ENCODE assay signal across 11 cellular contexts in genomic region chr3:14806641-14807263, GRCh38.
DNase-seq lines count a peak whose midpoint lies in the region; ATAC-seq and TF ChIP-seq lines count a peak whose summit lies in the region.
"Had no signal": no experiment of that assay in that cellular context is flagged by ENCODE, and none has a peak within 500 bp of the region (broad histone marks: within the 10 kb centered on the region; RNA-seq: fewer than 3 reads in every experiment).

No MANE protein-coding gene starts in this region.

- H4K20me1 ChIP-seq in MM.1S (ENCODE audit: insufficient read depth, low read length) = no peaks in the 10 kb centered on the region

- H3K36me3 ChIP-seq in MM.1S (replicated peaks; ENCODE audit: insufficient read depth, low read length) = no peaks in the 10 kb centered on the region
- H3K36me3 ChIP-seq: cardiac muscle cell had no signal

- H3K9ac ChIP-seq in MM.1S (ENCODE audit: low read length) = no peak overlapping the region

- H3F3A ChIP-seq in MM.1S (ENCODE audit: insufficient read depth, low read length) = no peaks in the 10 kb centered on the region

- TF ChIP-seq CTCF in choroid plexus epithelial cell (conservative IDR thresholded peaks at IDR 0.05; ENCODE audit: low read depth, low read length) (no peak), MM.1S (IDR thresholded peaks at IDR 0.05; ENCODE audit: low read length) (no peak)

- H3K27me3 ChIP-seq in MM.1S (replicated peaks; ENCODE audit: insufficient read depth, low read length) = peaks cover 39% of the 10 kb centered on the region

- no peak overlapping the region for H3K4me3 Mint-ChIP-seq in activated naive CD4-positive, alpha-beta T cell treated with anti-CD3 and anti-CD28 coated beads, Interleukin-2, amount 10 ng/mL, durations not matched to agents 7 days and 5 days
- H3K4me3 Mint-ChIP-seq in stimulated activated memory B cell treated with anti-CD40 and anti-IgM and Interleukin-4, amounts not matched to agents 10 μg/mL and 1 μg/mL and 100 μg/mL, for 72 hours = no peak overlapping the region

- no peaks in the 10 kb centered on the region for H3K9me2 ChIP-seq in MM.1S (replicated peaks; ENCODE audit: insufficient read depth, low read length)

- H3K27ac Mint-ChIP-seq in activated naive CD4-positive, alpha-beta T cell treated with anti-CD3 and anti-CD28 coated beads, Interleukin-2, amount 10 ng/mL, durations not matched to agents 7 days and 5 days = no peak overlapping the region
- no peak overlapping the region for H3K27ac Mint-ChIP-seq in stimulated activated memory B cell treated with anti-CD40 and anti-IgM and Interleukin-4, amounts not matched to agents 10 μg/mL and 1 μg/mL and 100 μg/mL, for 72 hours

- no peaks in the 10 kb centered on the region for H3K4me1 ChIP-seq in MM.1S (ENCODE audit: low read length)

- no peak overlapping the region for H3K27ac ChIP-seq in MM.1S (ENCODE audit: low read length)
- H3K27ac ChIP-seq in caudate nucleus (ENCODE audit: low read depth, low read length) = no peak overlapping the region
- H3K27ac ChIP-seq: cardiac muscle cell had no signal

- ATAC-seq in stimulated activated memory B cell treated with anti-CD40 and anti-IgM and Interleukin-4, amounts not matched to agents 10 μg/mL and 1 μg/mL and 100 μg/mL, for 72 hours = peak; percentile 63

- CTCF ChIA-PET in activated naive CD4-positive, alpha-beta T cell treated with anti-CD3 and anti-CD28 coated beads, Interleukin-2, amount 10 ng/mL, durations not matched to agents 7 days and 5 days (lab: Charles Lee) = interaction anchor here (1.8 kb wide), 1 partner anchor 114 kb away, joined by 5 read pairs; no protein-coding TSS in a partner anchor

- H3K9me3 ChIP-seq in MM.1S (replicated peaks; ENCODE audit: insufficient read depth, low read length) = no peaks in the 10 kb centered on the region

- H3K36me3 Mint-ChIP-seq in activated naive CD4-positive, alpha-beta T cell treated with anti-CD3 and anti-CD28 coated beads, Interleukin-2, amount 10 ng/mL, durations not matched to agents 7 days and 5 days = no peaks in the 10 kb centered on the region
- H3K36me3 Mint-ChIP-seq in stimulated activated memory B cell treated with anti-CD40 and anti-IgM and Interleukin-4, amounts not matched to agents 10 μg/mL and 1 μg/mL and 100 μg/mL, for 72 hours = no peaks in the 10 kb centered on the region

- no peak overlapping the region for H2AFZ ChIP-seq in MM.1S (ENCODE audit: low read length)

- H3K4me2 ChIP-seq in MM.1S (ENCODE audit: low read depth, low read length) = no peak overlapping the region

- peak; percentile 65 for DNase-seq in activated naive CD4-positive, alpha-beta T cell treated with anti-CD3 and anti-CD28 coated beads, Interleukin-2, amount 10 ng/mL, durations not matched to agents 7 days and 5 days
- no peak for DNase-seq in activated naive CD4-positive, alpha-beta T cell (lab: John Stamatoyannopoulos, UW)
- DNase-seq in NOMO-1 treated with DMSO at 0.1 percent for 48 hours (lab: John Stamatoyannopoulos, UW; ENCODE audit: unreplicated experiment) (peak; percentile 87), choroid plexus epithelial cell (ENCODE audit: low read depth) (peak; percentile 40), MM.1S (no peak), caudate nucleus (lab: John Stamatoyannopoulos, UW) (no peak), putamen (ENCODE audit: low spot score) (no peak)
- DNase-seq: hippocampal formation, NCI-H1417 treated with DMSO at 0.1 percent for 48 hours had no signal

- H3K79me2 ChIP-seq in MM.1S (ENCODE audit: low read length) = no peaks in the 10 kb centered on the region

- H3K9me3 Mint-ChIP-seq in activated naive CD4-positive, alpha-beta T cell treated with anti-CD3 and anti-CD28 coated beads, Interleukin-2, amount 10 ng/mL, durations not matched to agents 7 days and 5 days = no peaks in the 10 kb centered on the region
- H3K9me3 Mint-ChIP-seq in stimulated activated memory B cell treated with anti-CD40 and anti-IgM and Interleukin-4, amounts not matched to agents 10 μg/mL and 1 μg/mL and 100 μg/mL, for 72 hours = no peaks in the 10 kb centered on the region

- H3K4me1 Mint-ChIP-seq in activated naive CD4-positive, alpha-beta T cell treated with anti-CD3 and anti-CD28 coated beads, Interleukin-2, amount 10 ng/mL, durations not matched to agents 7 days and 5 days = peaks cover 43% of the 10 kb centered on the region
- peaks cover 17% of the 10 kb centered on the region for H3K4me1 Mint-ChIP-seq in stimulated activated memory B cell treated with anti-CD40 and anti-IgM and Interleukin-4, amounts not matched to agents 10 μg/mL and 1 μg/mL and 100 μg/mL, for 72 hours

- H3K27me3 Mint-ChIP-seq in activated naive CD4-positive, alpha-beta T cell treated with anti-CD3 and anti-CD28 coated beads, Interleukin-2, amount 10 ng/mL, durations not matched to agents 7 days and 5 days = peaks cover 94% of the 10 kb centered on the region
- peaks cover 67% of the 10 kb centered on the region for H3K27me3 Mint-ChIP-seq in stimulated activated memory B cell treated with anti-CD40 and anti-IgM and Interleukin-4, amounts not matched to agents 10 μg/mL and 1 μg/mL and 100 μg/mL, for 72 hours

- H3K4me3 ChIP-seq in choroid plexus epithelial cell (ENCODE audit: low read depth, low read length) (no peak overlapping the region), MM.1S (ENCODE audit: low read length) (no peak overlapping the region)
- H3K4me3 ChIP-seq: cardiac muscle cell had no signal

Comparison
In these comparisons a context has a peak if more than half of its experiments do, and no peak if none do; other contexts are left out.
1. DNase-seq: peak in activated naive CD4-positive, alpha-beta T cell treated with anti-CD3 and anti-CD28 coated beads, Interleukin-2, amount 10 ng/mL, durations not matched to agents 7 days and 5 days (single experiment), NOMO-1 treated with DMSO at 0.1 percent for 48 hours (single experiment) and choroid plexus epithelial cell (single experiment); none in activated naive CD4-positive, alpha-beta T cell (0 of 4), MM.1S (single experiment), caudate nucleus (0 of 61) and putamen (single experiment).